ENCODE assay signal across 3 cellular contexts in genomic region chr16:2860826-2861567, GRCh38.
TF ChIP-seq lines count a peak whose summit lies in the region.

No MANE protein-coding gene starts in this region.

TF ChIP-seq in SK-N-SH, 30 proteins besides CTCF, POLR2A, EP300 and RAD21:
- no peak for TF ChIP-seq SIN3A (IDR thresholded peaks at IDR 0.05; ENCODE audit: borderline replicate concordance, low read depth, low read length)
- TF ChIP-seq REST (IDR thresholded peaks at IDR 0.05; ENCODE audit: low read depth, low read length) = peak; percentile 96
- no peak for TF ChIP-seq GABPA (IDR thresholded peaks at IDR 0.05; ENCODE audit: low read depth)
- TF ChIP-seq GATA2 (CRISPR knock-in tag; IDR thresholded peaks at IDR 0.05) = no peak
TF ChIP-seq in SK-N-SH: peak in this region for 1.

TF ChIP-seq in SK-N-SH treated with all-trans-retinoic acid at 6 μM for 48 hours, 23 proteins besides CTCF, POLR2A, EP300 and RAD21:
- TF ChIP-seq GLIS3 (CRISPR knock-in tag; IDR thresholded peaks at IDR 0.05) (no peak), POU6F1 (CRISPR knock-in tag; IDR thresholded peaks at IDR 0.05; ENCODE audit: borderline replicate concordance, low read depth) (no peak), ZNF8 (CRISPR knock-in tag; IDR thresholded peaks at IDR 0.05) (no peak), PATZ1 (CRISPR knock-in tag; IDR thresholded peaks at IDR 0.05; ENCODE audit: borderline replicate concordance) (no peak), BACH2 (CRISPR knock-in tag; IDR thresholded peaks at IDR 0.05; ENCODE audit: borderline replicate concordance) (no peak), ZNF565 (CRISPR knock-in tag; conservative IDR thresholded peaks at IDR 0.05; ENCODE audit: low read depth) (no peak), RARB (CRISPR knock-in tag; IDR thresholded peaks at IDR 0.05) (no peak), SNAI2 (CRISPR knock-in tag; IDR thresholded peaks at IDR 0.05) (no peak), CSRNP3 (CRISPR knock-in tag; IDR thresholded peaks at IDR 0.05) (no peak), ISL1 (CRISPR knock-in tag; IDR thresholded peaks at IDR 0.05) (no peak), ZFP3 (CRISPR knock-in tag; IDR thresholded peaks at IDR 0.05) (no peak), TOX (CRISPR knock-in tag; IDR thresholded peaks at IDR 0.05; ENCODE audit: borderline replicate concordance) (no peak), TSHZ2 (CRISPR knock-in tag; IDR thresholded peaks at IDR 0.05) (no peak), PPARA (CRISPR knock-in tag; IDR thresholded peaks at IDR 0.05; ENCODE audit: borderline replicate concordance) (no peak), CSDC2 (CRISPR knock-in tag; IDR thresholded peaks at IDR 0.05) (no peak), ZNF70 (CRISPR knock-in tag; IDR thresholded peaks at IDR 0.05) (no peak), TCF4 (CRISPR knock-in tag; IDR thresholded peaks at IDR 0.05; ENCODE audit: borderline replicate concordance) (no peak), CREB5 (CRISPR knock-in tag; IDR thresholded peaks at IDR 0.05; ENCODE audit: low read depth) (no peak)

TF ChIP-seq in GM12878, 131 proteins besides CTCF, POLR2A, EP300 and RAD21:
- TF ChIP-seq CBX5 (IDR thresholded peaks at IDR 0.05; ENCODE audit: low read depth) (no peak), SMAD5 (IDR thresholded peaks at IDR 0.05; ENCODE audit: low read depth) (no peak), REST (IDR thresholded peaks at IDR 0.05; ENCODE audit: low read depth, low read length) (peak; percentile 75)
